Comparison of ENCODE assay signal across 27 cellular contexts in genomic region chr2:240189686-240190085, GRCh38. TPM values are rescaled to one million over a fixed set of nuclear protein-coding genes. Genes with fewer than 3 reads are reported as not detected.
"Had no signal": no experiment of that assay in that cellular context is flagged by ENCODE, and none has a peak within 500 bp of the region (broad histone marks: within the 10 kb centered on the region; RNA-seq: fewer than 3 reads in every experiment).

No MANE protein-coding gene starts in this region.

- H3K36me3 ChIP-seq: ascending aorta, brain microvascular endothelial cell, esophagus squamous epithelium, gastrocnemius medialis, prostate gland, right atrium auricular region, SJSA1, thoracic aorta, upper lobe of left lung had no signal

- H3K27ac ChIP-seq: ascending aorta, brain microvascular endothelial cell, esophagus squamous epithelium, gastrocnemius medialis, prostate gland, right atrium auricular region, SJSA1, thoracic aorta, upper lobe of left lung had no signal

- H3K9me3 ChIP-seq: ascending aorta, gastrocnemius medialis, prostate gland, right atrium auricular region, thoracic aorta, upper lobe of left lung had no signal

- H3K27me3 ChIP-seq: ascending aorta, brain microvascular endothelial cell, gastrocnemius medialis, right atrium auricular region, upper lobe of left lung had no signal

- ATAC-seq: effector memory CD8-positive, alpha-beta T cell; gastrocnemius medialis had no signal

- H3K4me1 ChIP-seq: ascending aorta, esophagus squamous epithelium, prostate gland, right atrium auricular region, SJSA1, upper lobe of left lung had no signal

- DNase-seq: activated CD8-positive, alpha-beta memory T cell treated with anti-CD3 and anti-CD28 coated beads for 24 hours; activated CD8-positive, alpha-beta memory T cell treated with anti-CD3 and anti-CD28 coated beads, Interleukin-2, amount 50 U/mL, for 4 hours; activated gamma-delta T cell treated with Interleukin-2 at 50 U/mL for 16 hours; activated T-cell treated with anti-CD3 and anti-CD28 coated beads, Interleukin-2, amount 50 U/mL, for 48 hours; brain microvascular endothelial cell; central memory CD4-positive, alpha-beta T cell; effector memory CD8-positive, alpha-beta T cell; esophagus squamous epithelium; gastrocnemius medialis; hypothalamus; naive B cell; small intestine; stimulated activated CD4-positive, alpha-beta T cell treated with anti-CD3 and anti-CD28 coated beads, Interleukin-15, amount 100 ng/mL, for 24 hours; stimulated activated CD8-positive, alpha-beta memory T cell treated with anti-CD3 and anti-CD28 coated beads, Interleukin-4, amount 100 ng/mL, for 48 hours; stimulated activated naive CD4-positive, alpha-beta T cell; T-helper 1 cell; T-helper 9 cell; upper lobe of left lung had no signal

- H3K4me3 ChIP-seq: ascending aorta, esophagus squamous epithelium, gastrocnemius medialis, prostate gland, right atrium auricular region, SJSA1, thoracic aorta, upper lobe of left lung had no signal

RNA-seq across cellular contexts. Expression of gene OTOS, which starts 49.2 kb away (rescaled TPM):
- total RNA-seq: ascending aorta, dermis microvascular lymphatic vessel endothelial cell, esophagus squamous epithelium, gastrocnemius medialis, lower leg skin, mononuclear cell, osteocyte, prostate gland, right atrium auricular region, SJSA1, thoracic aorta, upper lobe of left lung had no signal
- polyA plus RNA-seq: small intestine had no signal
